In genomic region chr1:201072149-201072548, GRCh38 we compare ENCODE assay signal across 1 cellular context.
TF ChIP-seq lines count a peak whose summit lies in the region.

No MANE protein-coding gene starts in this region.

TF ChIP-seq in WTC11, 78 proteins besides CTCF, POLR2A, EP300 and RAD21 (continued from another document):
- no peak for TF ChIP-seq PRDM15 (CRISPR knock-in tag; IDR thresholded peaks at IDR 0.05)
- TF ChIP-seq TCF7 (CRISPR knock-in tag; IDR thresholded peaks at IDR 0.05; ENCODE audit: low read depth) = no peak
- TF ChIP-seq PREB (CRISPR knock-in tag; IDR thresholded peaks at IDR 0.05; ENCODE audit: borderline replicate concordance) = no peak
- no peak for TF ChIP-seq IRF1 (CRISPR knock-in tag; IDR thresholded peaks at IDR 0.05)
- TF ChIP-seq STAT6 (CRISPR knock-in tag; conservative IDR thresholded peaks at IDR 0.05; ENCODE audit: low read depth) = no peak
- no peak for TF ChIP-seq HMGXB4 (CRISPR knock-in tag; IDR thresholded peaks at IDR 0.05)
- TF ChIP-seq AR (CRISPR knock-in tag; IDR thresholded peaks at IDR 0.05) = no peak
- TF ChIP-seq FOXK1 (CRISPR knock-in tag; IDR thresholded peaks at IDR 0.05) = no peak
- TF ChIP-seq ERG (CRISPR knock-in tag; IDR thresholded peaks at IDR 0.05) = no peak
- no peak for TF ChIP-seq TEAD4 (CRISPR knock-in tag; IDR thresholded peaks at IDR 0.05)
- TF ChIP-seq ZBTB43 (CRISPR knock-in tag; IDR thresholded peaks at IDR 0.05) = no peak
- no peak for TF ChIP-seq SMAD3 (CRISPR knock-in tag; IDR thresholded peaks at IDR 0.05; ENCODE audit: borderline replicate concordance)
